Comparison of ENCODE assay signal across 1 cellular context in the genomic region with DNA sequence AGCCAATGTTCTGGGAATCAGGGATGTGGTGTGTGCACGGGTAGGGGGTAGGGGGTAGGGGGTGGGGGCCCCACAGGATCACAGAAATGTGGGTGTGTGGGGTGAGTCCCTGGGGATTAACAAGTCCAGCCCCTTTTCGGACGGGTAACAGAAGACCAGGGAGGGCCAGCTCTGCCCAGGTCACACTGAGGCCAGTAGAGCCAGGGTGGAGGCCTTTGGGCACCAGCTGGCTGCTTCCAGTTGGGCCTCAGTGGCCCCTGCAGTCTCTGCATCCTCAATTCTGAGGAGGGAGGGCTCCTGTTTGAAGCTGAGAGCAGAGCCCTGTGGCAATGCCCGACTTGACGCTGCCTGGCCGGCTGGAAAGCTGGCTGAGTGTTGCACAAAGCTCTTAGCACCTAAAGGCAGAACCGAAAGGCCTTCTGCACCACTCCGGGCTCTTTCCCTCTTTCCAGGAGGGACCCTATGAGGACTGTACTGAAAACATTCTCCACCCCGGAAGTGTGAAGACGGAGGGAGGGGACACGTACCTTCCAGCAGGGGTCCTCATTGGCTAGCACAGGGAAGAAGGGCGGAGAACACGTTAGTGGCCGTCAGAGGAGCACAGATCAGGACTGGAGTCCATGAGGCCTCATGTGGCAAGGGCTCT.
TF ChIP-seq lines count a peak whose summit lies in the region.

No MANE protein-coding gene starts in this region.

TF ChIP-seq in GM12878, 131 proteins besides CTCF, POLR2A, EP300 and RAD21:
- TF ChIP-seq, protein P1, sequence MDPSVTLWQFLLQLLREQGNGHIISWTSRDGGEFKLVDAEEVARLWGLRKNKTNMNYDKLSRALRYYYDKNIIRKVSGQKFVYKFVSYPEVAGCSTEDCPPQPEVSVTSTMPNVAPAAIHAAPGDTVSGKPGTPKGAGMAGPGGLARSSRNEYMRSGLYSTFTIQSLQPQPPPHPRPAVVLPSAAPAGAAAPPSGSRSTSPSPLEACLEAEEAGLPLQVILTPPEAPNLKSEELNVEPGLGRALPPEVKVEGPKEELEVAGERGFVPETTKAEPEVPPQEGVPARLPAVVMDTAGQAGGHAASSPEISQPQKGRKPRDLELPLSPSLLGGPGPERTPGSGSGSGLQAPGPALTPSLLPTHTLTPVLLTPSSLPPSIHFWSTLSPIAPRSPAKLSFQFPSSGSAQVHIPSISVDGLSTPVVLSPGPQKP (IDR thresholded peaks at IDR 0.05; ENCODE audit: low read depth, low read length): no peak
- TF ChIP-seq, protein P2, sequence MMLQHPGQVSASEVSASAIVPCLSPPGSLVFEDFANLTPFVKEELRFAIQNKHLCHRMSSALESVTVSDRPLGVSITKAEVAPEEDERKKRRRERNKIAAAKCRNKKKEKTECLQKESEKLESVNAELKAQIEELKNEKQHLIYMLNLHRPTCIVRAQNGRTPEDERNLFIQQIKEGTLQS (IDR thresholded peaks at IDR 0.05; ENCODE audit: borderline replicate concordance, extremely low read depth, low read depth, low read length): no peak
- TF ChIP-seq RBBP5 (conservative IDR thresholded peaks at IDR 0.05) (no peak), ETV6 (conservative IDR thresholded peaks at IDR 0.05 in 1 of 2, IDR thresholded peaks at IDR 0.05 in 1 of 2; ENCODE audit: borderline replicate concordance in 1 of 2, low read depth in 1 of 2) (no peak), ZNF622 (IDR thresholded peaks at IDR 0.05) (no peak)
